16 cellular contexts compared by ENCODE assay signal in genomic region chr14:96979611-96980074, GRCh38.
"Had no signal": no experiment of that assay in that cellular context is flagged by ENCODE, and none has a peak within 500 bp of the region (broad histone marks: within the 10 kb centered on the region; RNA-seq: fewer than 3 reads in every experiment).

No MANE protein-coding gene starts in this region.

- H2AFZ ChIP-seq: neural progenitor cell had no signal

- DNase-seq: activated CD4-positive, alpha-beta T cell treated with anti-CD3 and anti-CD28 coated beads for 1 hour; activated CD4-positive, alpha-beta T cell treated with anti-CD3 and anti-CD28 coated beads, Interleukin-2, amount 50 U/mL, for 4 hours; activated naive CD4-positive, alpha-beta T cell treated with anti-CD3 and anti-CD28 coated beads for 36 hours; activated T-cell treated with anti-CD3 and anti-CD28 coated beads for 4 hours; heart left ventricle; left cardiac atrium; midbrain; ovary; spleen; stimulated activated naive CD8-positive, alpha-beta T cell treated with anti-CD3 and anti-CD28 coated beads, Interleukin-15, amount 100 ng/mL, for 72 hours; testis; upper lobe of left lung had no signal

- H3K27me3 ChIP-seq: neural progenitor cell, ovary, testis, upper lobe of left lung had no signal

- H3K27ac Mint-ChIP-seq: activated naive CD4-positive, alpha-beta T cell treated with anti-CD3 and anti-CD28 coated beads for 36 hours; neural progenitor cell; stimulated activated naive CD8-positive, alpha-beta T cell treated with anti-CD3 and anti-CD28 coated beads, Interleukin-15, amount 100 ng/mL, for 72 hours had no signal

- H3K27ac ChIP-seq: epithelial cell of prostate, heart left ventricle, neural progenitor cell, ovary, spleen, testis, upper lobe of left lung, VCaP had no signal

- H3K4me2 ChIP-seq: neural progenitor cell had no signal

- H3K9me3 ChIP-seq: ovary, testis had no signal

- H3K4me3 Mint-ChIP-seq: activated naive CD4-positive, alpha-beta T cell treated with anti-CD3 and anti-CD28 coated beads for 36 hours; neural progenitor cell; stimulated activated naive CD8-positive, alpha-beta T cell treated with anti-CD3 and anti-CD28 coated beads, Interleukin-15, amount 100 ng/mL, for 72 hours had no signal

- H3K4me3 ChIP-seq: heart left ventricle, lung, neural progenitor cell, ovary, spleen, testis, upper lobe of left lung had no signal

- H3K4me1 ChIP-seq: heart left ventricle, neural progenitor cell, spleen, testis, upper lobe of left lung had no signal

- H3K9ac ChIP-seq: neural progenitor cell had no signal

- H3K36me3 ChIP-seq: heart left ventricle, neural progenitor cell, ovary, spleen, upper lobe of left lung had no signal

- H3K4me1 Mint-ChIP-seq: neural progenitor cell had no signal
